9 cellular contexts compared by ENCODE assay signal in genomic region chr9:33375238-33375840, GRCh38. TPM values are rescaled to one million over a fixed set of nuclear protein-coding genes. Genes with fewer than 3 reads are reported as not detected.
A peak's percentile ranks its signal among the peaks of the same experiment; 100 is the strongest.
DNase-seq lines count a peak whose midpoint lies in the region; ATAC-seq and TF ChIP-seq lines count a peak whose summit lies in the region.
"Had no signal": no experiment of that assay in that cellular context is flagged by ENCODE, and none has a peak within 500 bp of the region (broad histone marks: within the 10 kb centered on the region; RNA-seq: fewer than 3 reads in every experiment).

No MANE protein-coding gene starts in this region.

- H4K91ac ChIP-seq in neuronal stem cell (ENCODE audit: low read depth, low read length, poor library complexity): no peak overlapping the region

- no peak overlapping the region for H3K23ac ChIP-seq in neuronal stem cell (ENCODE audit: low read depth, low read length, poor library complexity)

- no peaks in the 10 kb centered on the region for H3K27me3 ChIP-seq in CD8-positive, alpha-beta T cell (ENCODE audit: insufficient read depth, low read length)
- H3K27me3 ChIP-seq in RWPE2 (ENCODE audit: insufficient read depth, poor library complexity, severe bottlenecking) (no peaks in the 10 kb centered on the region), foreskin keratinocyte (no peaks in the 10 kb centered on the region), neuronal stem cell (ENCODE audit: control insufficient read depth in 3 of 3, insufficient read depth in 3 of 3, low read depth in 1 of 3, low read length in 3 of 3) (no peaks in the 10 kb centered on the region), tibial nerve (no peaks in the 10 kb centered on the region)

- no peak overlapping the region for H3K27ac ChIP-seq in CD8-positive, alpha-beta T cell (ENCODE audit: low read depth, low read length)
- H3K27ac ChIP-seq in RWPE2 (ENCODE audit: poor library complexity, severe bottlenecking) (no peak overlapping the region), foreskin keratinocyte (no peak overlapping the region), neuronal stem cell (replicated peaks; ENCODE audit: low read length) (peak overlapping the region; percentile 86), tibial nerve (peak overlapping the region in 1 of 4 donors; percentile 3)

- H3K4me2 ChIP-seq in neuronal stem cell (ENCODE audit: insufficient read depth, low read length, poor library complexity, severe bottlenecking): no peak overlapping the region

- H4K8ac ChIP-seq in neuronal stem cell (ENCODE audit: low read depth, low read length): no peak overlapping the region

- POLR2A ChIA-PET in CD8-positive, alpha-beta T cell (lab: Charles Lee): interaction anchor here (1.3 to 1.7 kb wide), 2 partner anchors 40 to 91 kb away, joined by 5 to 7 read pairs; no protein-coding TSS in a partner anchor

- H2BK12ac ChIP-seq in neuronal stem cell (ENCODE audit: low read length): no peak overlapping the region

- no peak overlapping the region for H2AK5ac ChIP-seq in neuronal stem cell (ENCODE audit: low read depth, low read length)

- TF ChIP-seq CTCF in CD8-positive, alpha-beta T cell (IDR thresholded peaks at IDR 0.05): peak; percentile 30
- TF ChIP-seq CTCF in RWPE2 (IDR thresholded peaks at IDR 0.05; ENCODE audit: poor library complexity, severe bottlenecking) (peak; percentile 57), foreskin keratinocyte (conservative IDR thresholded peaks at IDR 0.05) (no peak), tibial nerve (IDR thresholded peaks at IDR 0.05) (no peak)

- CTCF ChIA-PET in CD8-positive, alpha-beta T cell (lab: Charles Lee): interaction anchor here (0.6 to 6.0 kb wide), 22 partner anchors 9 to 1708 kb away, joined by 3 to 100 read pairs (median 6); partner anchors contain the start of gene AQP3

- H3K36me3 ChIP-seq in CD8-positive, alpha-beta T cell (ENCODE audit: insufficient read depth, low read length): peaks cover 3% of the 10 kb centered on the region
- peaks cover 10% of the 10 kb centered on the region for H3K36me3 ChIP-seq in RWPE2 (ENCODE audit: low read depth)
- H3K36me3 ChIP-seq in neuronal stem cell (replicated peaks in 1 of 2; ENCODE audit: control insufficient read depth in 2 of 2, insufficient read depth in 2 of 2, low read length in 2 of 2): peaks cover 3 to 22% of the 10 kb centered on the region in 2 donors
- peaks cover 0 to 33% (median 6%) of the 10 kb centered on the region in 3 donors for H3K36me3 ChIP-seq in tibial nerve

- H3K9me3 Mint-ChIP-seq in CD8-positive, alpha-beta T cell: no peaks in the 10 kb centered on the region

- H2AFZ ChIP-seq in neuronal stem cell (ENCODE audit: low read length): peak overlapping the region; percentile 74

- H3K18ac ChIP-seq in neuronal stem cell (ENCODE audit: low read length): peak overlapping the region; percentile 75

- no peak for TF ChIP-seq EP300 in tibial nerve (IDR thresholded peaks at IDR 0.05)

- no peaks in the 10 kb centered on the region for H3K9me3 ChIP-seq in CD8-positive, alpha-beta T cell (ENCODE audit: low read length)
- H3K9me3 ChIP-seq in RWPE2 (ENCODE audit: severe bottlenecking) (no peaks in the 10 kb centered on the region), neuronal stem cell (replicated peaks in 1 of 2; ENCODE audit: control insufficient read depth in 2 of 2, insufficient read depth in 1 of 2, low read depth in 1 of 2, low read length in 2 of 2) (no peaks in the 10 kb centered on the region), tibial nerve (no peaks in the 10 kb centered on the region)

- H3K27me3 Mint-ChIP-seq in CD8-positive, alpha-beta T cell (ENCODE audit: low read depth): no peaks in the 10 kb centered on the region

- ATAC-seq in CD8-positive, alpha-beta T cell: peak; percentile 61
- ATAC-seq in RWPE2 (ENCODE audit: low read depth) (no peak), foreskin keratinocyte (peak; percentile 7), GM21786 (IDR thresholded peaks at IDR 0.05; ENCODE audit: unreplicated experiment) (no peak)

- peak overlapping the region; percentile 54 for H3K4me3 Mint-ChIP-seq in CD8-positive, alpha-beta T cell

- H3K4me3 ChIP-seq in CD8-positive, alpha-beta T cell (ENCODE audit: low read depth, low read length): no peak overlapping the region
- H3K4me3 ChIP-seq in RWPE2 (ENCODE audit: severe bottlenecking) (no peak overlapping the region), neuronal stem cell (ENCODE audit: low read length in 2 of 2) (no peak overlapping the region), tibial nerve (peak overlapping the region in 2 of 4 donors; percentile 14 to 23)

- H3K4me1 Mint-ChIP-seq in CD8-positive, alpha-beta T cell (ENCODE audit: low read depth): peaks cover 9% of the 10 kb centered on the region

- peaks cover 24% of the 10 kb centered on the region for H3K36me3 Mint-ChIP-seq in CD8-positive, alpha-beta T cell

- no CpG with 5 or more reads among the region's 15 CpGs for WGBS in neuronal stem cell (ENCODE audit: extremely low coverage in 2 of 2, insufficient read length in 2 of 2, insufficient replicate concordance in 1 of 2), 2 donors
- 50 to 51% methylated on average over 15 of the region's 15 CpGs for WGBS in tibial nerve, 2 donors

- H3K9ac ChIP-seq in neuronal stem cell (ENCODE audit: low read depth, low read length, poor library complexity): no peak overlapping the region

- H2BK15ac ChIP-seq in neuronal stem cell (ENCODE audit: low read length): peak overlapping the region; percentile 70

- no peaks in the 10 kb centered on the region for H3K4me1 ChIP-seq in CD8-positive, alpha-beta T cell (ENCODE audit: insufficient read depth, low read length)
- H3K4me1 ChIP-seq in RWPE2 (ENCODE audit: insufficient read depth, poor library complexity, severe bottlenecking) (no peaks in the 10 kb centered on the region), foreskin keratinocyte (no peaks in the 10 kb centered on the region), neuronal stem cell (ENCODE audit: control insufficient read depth in 2 of 2, insufficient read depth in 1 of 2, low read depth in 1 of 2, low read length in 2 of 2) (peaks cover 3% of the 10 kb centered on the region in 2 donors), tibial nerve (peaks cover 0 to 7% (median 2%) of the 10 kb centered on the region in 4 donors)

- H3K27ac Mint-ChIP-seq in CD8-positive, alpha-beta T cell: peak overlapping the region; percentile 60

- intact Hi-C loops in CD8-positive, alpha-beta T cell (cut with DNase I, micrococcal nuclease): loop anchor here (1.0 to 10.0 kb wide), 8 partner anchors 40 to 347 kb away; partner anchors contain the start of gene AQP3 (in 1 of the 2)

- H3K79me1 ChIP-seq in neuronal stem cell (ENCODE audit: low read depth, low read length): no peaks in the 10 kb centered on the region

- H3K14ac ChIP-seq in neuronal stem cell (ENCODE audit: low read length): no peak overlapping the region

- TF ChIP-seq POLR2A in tibial nerve (IDR thresholded peaks at IDR 0.05): no peak

- no peak overlapping the region for H2BK5ac ChIP-seq in neuronal stem cell (ENCODE audit: low read length)

- peak overlapping the region; percentile 71 for H3K4ac ChIP-seq in neuronal stem cell (ENCODE audit: low read length)

- no peak overlapping the region for H2BK120ac ChIP-seq in neuronal stem cell (ENCODE audit: low read depth, low read length)

- DNase-seq in CD8-positive, alpha-beta T cell: no peak
- DNase-seq in RWPE2 (ENCODE audit: low spot score) (no peak), foreskin keratinocyte (peak in 1 of 2 donors; percentile 44), neuronal stem cell (ENCODE audit: low spot score) (peak; percentile 50), tibial nerve (ENCODE audit: low spot score in 2 of 2) (no peak), HPDE6-E6E7 (ENCODE audit: extremely low spot score) (no peak)
- no peak for DNase-seq in stimulated activated CD4-positive, alpha-beta T cell treated with anti-CD3 and anti-CD28 coated beads, Interleukin-4, amount 100 ng/mL, for 24 hours

RNA-seq across cellular contexts. Expression of gene AQP7, which starts 27.0 kb away (rescaled TPM):
- not detected for total RNA-seq in CD8-positive, alpha-beta T cell
- total RNA-seq in foreskin keratinocyte (not detected in 2 replicates), tibial nerve (10 to 100 TPM; 14.1 to 51.6 (median 31.0) TPM)
- polyA plus RNA-seq in foreskin keratinocyte: not detected in 2 replicates
- not detected for polyA plus RNA-seq in neuronal stem cell (2013, experiment 1 of 2)
- polyA plus RNA-seq in neuronal stem cell (2013, experiment 2 of 2): not detected
- polyA plus RNA-seq: keratinocyte had no signal

Comparison
In these comparisons a context has a peak if more than half of its experiments do, and no peak if none do; other contexts are left out.
1. ATAC-seq: peak in CD8-positive, alpha-beta T cell (single experiment) and foreskin keratinocyte (single experiment); none in RWPE2 (single experiment) and GM21786 (single experiment).
2. CTCF ChIP-seq: peak in CD8-positive, alpha-beta T cell (single experiment) and RWPE2 (single experiment); none in foreskin keratinocyte (single experiment) and tibial nerve (0 of 5).
3. RNA of gene AQP7, which starts 27.0 kb away (total RNA-seq): 14.1 to 51.6 TPM in tibial nerve; not detected in CD8-positive, alpha-beta T cell and not detected in foreskin keratinocyte; every median in the first group is over 10 times any median in the second.